ENCODE assay signal across 11 cellular contexts in genomic region chr9:137237759-137238726, GRCh38. TPM values are rescaled to one million over a fixed set of nuclear protein-coding genes. Genes with fewer than 3 reads are reported as not detected.
DNase-seq lines count a peak whose midpoint lies in the region; ATAC-seq and TF ChIP-seq lines count a peak whose summit lies in the region.
"Had no signal": no experiment of that assay in that cellular context is flagged by ENCODE, and none has a peak within 500 bp of the region (broad histone marks: within the 10 kb centered on the region; RNA-seq: fewer than 3 reads in every experiment).

No MANE protein-coding gene starts in this region.

- H3K4me3 Mint-ChIP-seq in nephron progenitor cell (peak overlapping the region; percentile 24), CD14-positive monocyte (no peak overlapping the region)

- H3K27ac ChIP-seq in foreskin keratinocyte = no peak overlapping the region
- H3K27ac ChIP-seq: brain microvascular endothelial cell had no signal

- TF ChIP-seq CTCF in nephron progenitor cell (IDR thresholded peaks at IDR 0.05) = no peak
- TF ChIP-seq CTCF in foreskin keratinocyte (conservative IDR thresholded peaks at IDR 0.05) = no peak
- no peak for TF ChIP-seq CTCF in CD14-positive monocyte (IDR thresholded peaks at IDR 0.05)

- H3K9me3 Mint-ChIP-seq in nephron progenitor cell = no peaks in the 10 kb centered on the region
- peaks cover 0 to 3% (median 0%) of the 10 kb centered on the region in 7 donors for H3K9me3 Mint-ChIP-seq in CD14-positive monocyte

- H3K4me1 Mint-ChIP-seq in nephron progenitor cell (peaks cover 43% of the 10 kb centered on the region), CD14-positive monocyte (peaks cover 33% of the 10 kb centered on the region)

- H3K36me3 Mint-ChIP-seq in nephron progenitor cell (ENCODE audit: low read depth) (peaks cover 10% of the 10 kb centered on the region), CD14-positive monocyte (peaks cover 10% of the 10 kb centered on the region in 2 donors)

- no peaks in the 10 kb centered on the region for H3K4me1 ChIP-seq in foreskin keratinocyte

- intact Hi-C loops in CD14-positive monocyte (cut with micrococcal nuclease) = loop anchor here in 1 of 2 donors (5.0 kb wide), 2 partner anchors 51 to 116 kb away; partner anchors contain the start of genes ANAPC2 and SSNA1

- H3K27me3 Mint-ChIP-seq in nephron progenitor cell (ENCODE audit: low read depth, poor library complexity) = no peaks in the 10 kb centered on the region
- H3K27me3 Mint-ChIP-seq in CD14-positive monocyte (ENCODE audit: low read depth in 3 of 3) = peaks cover 2 to 17% (median 8%) of the 10 kb centered on the region in 3 donors

- H3K27me3 ChIP-seq in foreskin keratinocyte = peaks cover 4% of the 10 kb centered on the region
- H3K27me3 ChIP-seq: brain microvascular endothelial cell had no signal

- ATAC-seq in GM18498 (IDR thresholded peaks at IDR 0.05; ENCODE audit: unreplicated experiment) (no peak), foreskin keratinocyte (no peak)

- H3K27ac Mint-ChIP-seq in nephron progenitor cell (no peak overlapping the region), CD14-positive monocyte (peak overlapping the region in 1 of 7 donors; percentile 33)

- DNase-seq in DMS153 (lab: John Stamatoyannopoulos, UW) (peak; percentile 81), NCI-H2029 (lab: John Stamatoyannopoulos, UW) (peak; percentile 81), anterior cingulate cortex (lab: John Stamatoyannopoulos, UW) (peak in 45 of 58 donors; percentile 23 to 90 (median 59)), nephron progenitor cell (no peak), foreskin keratinocyte (no peak), CD14-positive monocyte (ENCODE audit: low spot score) (no peak)
- DNase-seq in activated CD4-positive, alpha-beta T cell treated with anti-CD3 and anti-CD28 coated beads for 4 hours = no peak
- DNase-seq: brain microvascular endothelial cell, NCI-H1694 had no signal

RNA-seq across cellular contexts. Expression of gene TUBB4B, which starts 3.0 kb away (rescaled TPM):
- 766 and 947 TPM in 2 replicates for total RNA-seq in foreskin keratinocyte
- polyA plus RNA-seq in foreskin keratinocyte = 1,088 and 1,242 TPM in 2 replicates
- 10 to 100 TPM; 58.1 to 70.8 TPM for polyA plus RNA-seq in CD14-positive monocyte

RNA-seq across cellular contexts. Expression of gene SLC34A3, which starts 7.3 kb away (rescaled TPM):
- total RNA-seq in foreskin keratinocyte = not detected in 2 replicates
- polyA plus RNA-seq in foreskin keratinocyte (not detected in 2 replicates), CD14-positive monocyte (not detected)
- total RNA-seq: frontal cortex had no signal

RNA-seq across cellular contexts. Expression of gene RNF224, which starts 10.7 kb away (rescaled TPM):
- total RNA-seq in foreskin keratinocyte = not detected in 2 replicates
- polyA plus RNA-seq in foreskin keratinocyte (not detected in 2 replicates), CD14-positive monocyte (not detected)
- total RNA-seq: frontal cortex had no signal

RNA-seq across cellular contexts. Expression of gene STPG3, which starts 13.0 kb away (rescaled TPM):
- not detected in 2 replicates for total RNA-seq in foreskin keratinocyte
- polyA plus RNA-seq in foreskin keratinocyte (not detected in 2 replicates), CD14-positive monocyte (not detected)
- total RNA-seq: frontal cortex had no signal

RNA-seq across cellular contexts. Expression of gene CYSRT1, which starts 13.1 kb away (rescaled TPM):
- 0.92 and 1.2 TPM in 2 replicates for total RNA-seq in foreskin keratinocyte
- polyA plus RNA-seq in foreskin keratinocyte = 1.0 and 1.4 TPM in 2 replicates
- polyA plus RNA-seq in CD14-positive monocyte = not detected

Comparison
In these comparisons a context has a peak if more than half of its experiments do, and no peak if none do; other contexts are left out.
1. DNase-seq: peak in DMS153 (single experiment), NCI-H2029 (single experiment) and anterior cingulate cortex (45 of 58); none in nephron progenitor cell (single experiment), activated CD4-positive, alpha-beta T cell treated with anti-CD3 and anti-CD28 coated beads for 4 hours (0 of 2), foreskin keratinocyte (0 of 2) and CD14-positive monocyte (single experiment).
2. RNA of gene TUBB4B, which starts 3.0 kb away (polyA plus RNA-seq): 1,088 to 1,242 TPM in foreskin keratinocyte; 58.1 to 70.8 TPM in CD14-positive monocyte; every median in the first group is over 10 times any median in the second.